In the genomic region with DNA sequence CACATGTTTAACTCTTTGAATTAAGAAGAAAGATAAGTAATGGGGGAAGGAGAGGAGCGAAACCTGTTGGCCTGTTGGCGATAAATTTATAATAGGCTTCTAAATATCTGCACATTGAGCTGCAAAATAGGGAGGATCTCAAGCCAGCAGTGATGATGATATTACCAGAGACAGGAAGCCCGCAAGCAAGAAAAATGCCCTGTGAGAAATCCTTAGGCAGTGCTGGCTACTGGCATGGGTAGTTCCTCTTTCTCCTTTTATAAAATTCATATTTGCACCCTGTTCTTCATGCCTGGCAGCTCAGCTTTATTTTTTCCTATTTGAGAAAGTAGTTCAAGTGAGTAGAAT, we compare ENCODE assay signal across 8 cellular contexts. TPM values are rescaled to one million over a fixed set of nuclear protein-coding genes. Genes with fewer than 3 reads are reported as not detected.
DNase-seq lines count a peak whose midpoint lies in the region; ATAC-seq and TF ChIP-seq lines count a peak whose summit lies in the region.

No MANE protein-coding gene starts in this region.

- no peaks in the 10 kb centered on the region for H3K9me3 Mint-ChIP-seq in effector memory CD8-positive, alpha-beta T cell
- H3K9me3 Mint-ChIP-seq in nephron progenitor cell, result no peaks in the 10 kb centered on the region

- no peak for ATAC-seq in Right ventricle myocardium inferior
- no peak for ATAC-seq in effector memory CD8-positive, alpha-beta T cell (replicated peaks)
- no peak for ATAC-seq in HG02763 (IDR thresholded peaks at IDR 0.05; ENCODE audit: unreplicated experiment)

- DNase-seq in left ventricle myocardium inferior (no peak), Right ventricle myocardium inferior (ENCODE audit: missing footprints) (no peak), SJCRH30 (peak in 1 of 2 experiments; percentile 40), nephron progenitor cell (no peak), DMS114 treated with DMSO at 0.1 percent for 48 hours (lab: John Stamatoyannopoulos, UW; ENCODE audit: unreplicated experiment) (no peak), NCI-H1048 (lab: John Stamatoyannopoulos, UW) (no peak)
- peak in 1 of 3 experiments; percentile 15 for DNase-seq in effector memory CD8-positive, alpha-beta T cell

- H3K9me3 ChIP-seq in left ventricle myocardium inferior (replicated peaks), result no peaks in the 10 kb centered on the region
- H3K9me3 ChIP-seq in SJCRH30 (replicated peaks), result no peaks in the 10 kb centered on the region

- no peak for TF ChIP-seq CTCF in left ventricle myocardium inferior (IDR thresholded peaks at IDR 0.05; ENCODE audit: borderline replicate concordance)
- TF ChIP-seq CTCF in nephron progenitor cell (IDR thresholded peaks at IDR 0.05), result no peak

- H3K4me1 Mint-ChIP-seq in effector memory CD8-positive, alpha-beta T cell (ENCODE audit: low read depth in 2 of 2), result peaks cover 26 to 35% of the 10 kb centered on the region in 2 donors
- H3K4me1 Mint-ChIP-seq in nephron progenitor cell, result peaks cover 43% of the 10 kb centered on the region

- peak overlapping the region; percentile 70 to 86 for H3K4me3 Mint-ChIP-seq in effector memory CD8-positive, alpha-beta T cell
- H3K4me3 Mint-ChIP-seq in nephron progenitor cell, result peak overlapping the region; percentile 86

- H3K4me1 ChIP-seq in left ventricle myocardium inferior (peaks cover 46% of the 10 kb centered on the region), SJCRH30 (peaks cover 8% of the 10 kb centered on the region; the same call in 1 of the 2 replicates)

- peak overlapping the region; percentile 83 to 87 for H3K27ac Mint-ChIP-seq in effector memory CD8-positive, alpha-beta T cell
- peak overlapping the region; percentile 4 for H3K27ac Mint-ChIP-seq in nephron progenitor cell

- H3K27me3 ChIP-seq in left ventricle myocardium inferior (ENCODE audit: low read depth), result no peaks in the 10 kb centered on the region
- H3K27me3 ChIP-seq in SJCRH30, result no peaks in the 10 kb centered on the region

- H3K27ac ChIP-seq in left ventricle myocardium inferior (replicated peaks) (peak overlapping the region; percentile 96), SJCRH30 (no peak overlapping the region; the same call in 1 of the 2 replicates)

- no peaks in the 10 kb centered on the region for H3K27me3 Mint-ChIP-seq in effector memory CD8-positive, alpha-beta T cell
- peaks cover 14% of the 10 kb centered on the region for H3K27me3 Mint-ChIP-seq in nephron progenitor cell (ENCODE audit: low read depth, poor library complexity)

- intact Hi-C loops in left ventricle myocardium inferior (cut with micrococcal nuclease), result no loop called here
- intact Hi-C loops in Right ventricle myocardium inferior (cut with DNase I), result loop anchor here (1.0 to 10.0 kb wide), 2 partner anchors 78 to 272 kb away; no protein-coding TSS in a partner anchor

- H3K36me3 ChIP-seq in left ventricle myocardium inferior (no peaks in the 10 kb centered on the region), SJCRH30 (no peaks in the 10 kb centered on the region)

- peak overlapping the region; percentile 95 for H3K4me3 ChIP-seq in left ventricle myocardium inferior
- H3K4me3 ChIP-seq in SJCRH30, result peak overlapping the region; percentile 78

- peaks cover 13% of the 10 kb centered on the region for H3K36me3 Mint-ChIP-seq in effector memory CD8-positive, alpha-beta T cell (ENCODE audit: insufficient read depth)
- no peaks in the 10 kb centered on the region for H3K36me3 Mint-ChIP-seq in nephron progenitor cell (ENCODE audit: low read depth)

RNA-seq across cellular contexts. Expression of a gene that starts 0.9 kb away (rescaled TPM):
- total RNA-seq in left ventricle myocardium inferior (16.8 TPM), Right ventricle myocardium inferior (20.1 TPM)
- total RNA-seq in SJCRH30 (2014; rRNA removed; shearing (Covaris generic)), result 32.0 and 34.2 TPM in 2 replicates
